ENCODE assay signal across 19 cellular contexts in the genomic region with DNA sequence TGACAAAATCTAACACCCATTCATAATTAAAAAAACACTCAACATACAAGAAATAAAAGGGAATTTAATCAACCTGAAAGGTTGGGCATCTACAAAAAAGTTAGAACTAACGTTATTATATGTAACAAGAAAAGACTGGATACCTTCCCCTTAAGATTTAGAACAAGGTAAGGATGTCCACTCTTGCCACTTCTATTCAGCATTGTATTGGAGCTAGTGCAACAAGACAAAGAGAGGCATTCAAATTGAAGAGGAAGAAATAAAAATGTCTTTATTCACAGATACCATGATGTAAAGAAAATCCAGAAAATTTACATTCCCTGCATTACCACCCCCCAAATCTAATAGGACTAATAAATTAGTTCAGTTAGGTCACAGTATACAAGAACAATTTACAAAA. TPM values are rescaled to one million over a fixed set of nuclear protein-coding genes. Genes with fewer than 3 reads are reported as not detected.
DNase-seq lines count a peak whose midpoint lies in the region; ATAC-seq, FAIRE-seq and TF ChIP-seq lines count a peak whose summit lies in the region.
"Had no signal": no experiment of that assay in that cellular context is flagged by ENCODE, and none has a peak within 500 bp of the region (broad histone marks: within the 10 kb centered on the region; RNA-seq: fewer than 3 reads in every experiment).

No MANE protein-coding gene starts in this region.

- H3K36me3 ChIP-seq in mesenchymal stem cell (ENCODE audit: control insufficient read depth in 1 of 2, insufficient read depth in 2 of 2, low read depth in 1 of 2, low read length in 2 of 2), result peaks cover 3 to 29% of the 10 kb centered on the region in 2 experiments
- H3K36me3 ChIP-seq in ovary, result no peaks in the 10 kb centered on the region

- no peak overlapping the region for H2BK15ac ChIP-seq in mesenchymal stem cell (ENCODE audit: low read depth, poor library complexity, severe bottlenecking)

- WGBS in mesenchymal stem cell, result 100% methylated on average over 1 of the region's 1 CpG
- 88 to 96% (median 92%) methylated on average over 1 of the region's 1 CpG for WGBS in ovary, 3 donors

- no peak overlapping the region for H3K4ac ChIP-seq in mesenchymal stem cell (ENCODE audit: low read depth in 1 of 2, low read length in 2 of 2)

- FAIRE-seq in frontal cortex (lab: Jason Lieb, UNC), result peak; percentile 31
- FAIRE-seq: D721Med, GM12892, GM18507, HepG2 had no signal

- no peak overlapping the region for H4K8ac ChIP-seq in mesenchymal stem cell (ENCODE audit: low read length)

- H2BK120ac ChIP-seq in mesenchymal stem cell (ENCODE audit: low read depth, low read length), result no peak overlapping the region

- no peak overlapping the region for H3K9ac ChIP-seq in mesenchymal stem cell (ENCODE audit: low read length)
- H3K9ac ChIP-seq: GM23248 had no signal

- TF ChIP-seq CTCF in neural crest cell (conservative IDR thresholded peaks at IDR 0.05) (no peak), ovary (IDR thresholded peaks at IDR 0.05) (no peak), mesothelial cell of epicardium (IDR thresholded peaks at IDR 0.05; ENCODE audit: unreplicated experiment) (no peak)

- no peaks in the 10 kb centered on the region for H3K4me1 ChIP-seq in mesenchymal stem cell (ENCODE audit: control insufficient read depth, insufficient read depth, low read depth, low read length)
- no peaks in the 10 kb centered on the region for H3K4me1 ChIP-seq in ovary (ENCODE audit: insufficient read depth)

- H2BK12ac ChIP-seq in mesenchymal stem cell (ENCODE audit: low read length in 2 of 2), result no peak overlapping the region

- H2AFZ ChIP-seq in mesenchymal stem cell (ENCODE audit: low read depth, low read length), result no peak overlapping the region
- H2AFZ ChIP-seq: GM23248 had no signal

- H3K27ac Mint-ChIP-seq in neural crest cell (ENCODE audit: unreplicated experiment) (peak overlapping the region; percentile 5), mesothelial cell of epicardium (no peak overlapping the region)
- H3K27ac Mint-ChIP-seq: CD4-positive, alpha-beta T cell; IgD-negative memory B cell had no signal

- no peak for ATAC-seq in HG03175 (IDR thresholded peaks at IDR 0.05; ENCODE audit: unreplicated experiment)
- ATAC-seq: HepG2 had no signal

- no peak for TF ChIP-seq EP300 in ovary (IDR thresholded peaks at IDR 0.05)

- H3K4me1 Mint-ChIP-seq in neural crest cell (no peaks in the 10 kb centered on the region), mesothelial cell of epicardium (no peaks in the 10 kb centered on the region)
- H3K4me1 Mint-ChIP-seq: IgD-negative memory B cell had no signal

- H3K4me2 ChIP-seq in mesenchymal stem cell (ENCODE audit: low read length, poor library complexity, severe bottlenecking), result no peak overlapping the region

- no peak overlapping the region for H2BK5ac ChIP-seq in mesenchymal stem cell (ENCODE audit: low read depth, low read length, poor library complexity, severe bottlenecking)

- H3K36me3 Mint-ChIP-seq in neural crest cell (ENCODE audit: low read depth), result peaks cover 5% of the 10 kb centered on the region
- peaks cover 21% of the 10 kb centered on the region for H3K36me3 Mint-ChIP-seq in mesothelial cell of epicardium

- no peak overlapping the region for H3K14ac ChIP-seq in mesenchymal stem cell (ENCODE audit: low read length in 2 of 2)

- no peak overlapping the region for H4K91ac ChIP-seq in mesenchymal stem cell (ENCODE audit: low read length)

- no peaks in the 10 kb centered on the region for H3K9me3 Mint-ChIP-seq in neural crest cell
- peaks cover 8% of the 10 kb centered on the region for H3K9me3 Mint-ChIP-seq in mesothelial cell of epicardium
- H3K9me3 Mint-ChIP-seq: CD4-positive, alpha-beta T cell had no signal

- no peak overlapping the region for H3K18ac ChIP-seq in mesenchymal stem cell (ENCODE audit: low read depth in 1 of 2, low read length in 2 of 2)

- in situ Hi-C loops in SK-MEL-5 (cut with HindIII; ENCODE audit: low pct_unique_long_range_greater_than_20kb, low sequenced_read_pairs), result no loop called here

- peaks cover 12% of the 10 kb centered on the region for H3K9me3 ChIP-seq in mesenchymal stem cell (ENCODE audit: control insufficient read depth, low read length)
- no peaks in the 10 kb centered on the region for H3K9me3 ChIP-seq in ovary
- H3K9me3 ChIP-seq: Caco-2 had no signal

- intact Hi-C loops in ovary (cut with DNase I), result no loop called here

- H3K27me3 ChIP-seq in mesenchymal stem cell (ENCODE audit: control insufficient read depth in 1 of 2, insufficient read depth in 1 of 2, low read length in 2 of 2) (no peaks in the 10 kb centered on the region), ovary (no peaks in the 10 kb centered on the region)

- no peak overlapping the region for H3K23ac ChIP-seq in mesenchymal stem cell (ENCODE audit: low read length in 2 of 2)

- H3K27me3 Mint-ChIP-seq in neural crest cell (ENCODE audit: low read depth), result no peaks in the 10 kb centered on the region
- H3K27me3 Mint-ChIP-seq in mesothelial cell of epicardium (ENCODE audit: low read depth), result no peaks in the 10 kb centered on the region
- H3K27me3 Mint-ChIP-seq: CD4-positive, alpha-beta T cell; IgD-negative memory B cell had no signal

- H3K27ac ChIP-seq in mesenchymal stem cell (ENCODE audit: low read length, poor library complexity, severe bottlenecking) (no peak overlapping the region), ovary (no peak overlapping the region)
- H3K27ac ChIP-seq: C4-2B, GM23248 had no signal

- H3K4me3 ChIP-seq in mesenchymal stem cell (ENCODE audit: insufficient read depth in 1 of 2, low read depth in 1 of 2, low read length in 2 of 2) (no peak overlapping the region), ovary (no peak overlapping the region)
- H3K4me3 ChIP-seq: GM23248 had no signal

- peak; percentile 37 for DNase-seq in SK-MEL-5 (ENCODE audit: low read depth, low spot score)
- no peak for DNase-seq in frontal cortex (ENCODE audit: low spot score in 2 of 2)
- no peak for DNase-seq in neural crest cell (ENCODE audit: low read depth, low spot score)
- no peak for DNase-seq in mesenchymal stem cell
- DNase-seq in ovary, result no peak
- DNase-seq in mesothelial cell of epicardium (ENCODE audit: low spot score in 2 of 2, unreplicated experiment in 2 of 2), result no peak
- DNase-seq: ACHN; Caco-2; CD4-positive, alpha-beta T cell; GDM1; GM23248; HCEC 1CT had no signal

- no peaks in the 10 kb centered on the region for H3K79me1 ChIP-seq in mesenchymal stem cell (replicated peaks; ENCODE audit: low read length, poor library complexity, severe bottlenecking)

- H2AK5ac ChIP-seq in mesenchymal stem cell (ENCODE audit: low read length, severe bottlenecking), result no peak overlapping the region

- TF ChIP-seq POLR2A in ovary (IDR thresholded peaks at IDR 0.05), result no peak

- no peak overlapping the region for H3K4me3 Mint-ChIP-seq in neural crest cell
- no peak overlapping the region for H3K4me3 Mint-ChIP-seq in mesothelial cell of epicardium
- H3K4me3 Mint-ChIP-seq: CD4-positive, alpha-beta T cell; IgD-negative memory B cell had no signal

RNA-seq across cellular contexts. Expression of a gene that starts 18.3 kb away (rescaled TPM):
- 13.4 and 16.7 TPM in 2 replicates for total RNA-seq in SK-MEL-5 (2014; rRNA removed; shearing (Covaris generic))
- 12.4 and 17.9 TPM in 2 replicates for polyA plus RNA-seq in SK-MEL-5 (2015; cell fraction: cytosol; rRNA removed)
- 41.3 and 41.6 TPM in 2 replicates for polyA plus RNA-seq in SK-MEL-5 (2015; cell fraction: nucleus; rRNA removed)
- total RNA-seq in frontal cortex (31.4 TPM), neural crest cell (26.8 and 27.2 TPM in 2 replicates), ovary (10 to 100 TPM; 11.7 to 27.8 (median 23.2) TPM), mesothelial cell of epicardium (31.4 to 33.7 TPM (median 31.9 TPM) in 3 replicates)
- polyA plus RNA-seq in mesenchymal stem cell (2013, experiment 1 of 2), result 24.4 TPM
- 24.2 TPM for polyA plus RNA-seq in mesenchymal stem cell (2013, experiment 2 of 2)
- 10 to 100 TPM; 14.4 to 34.8 TPM for polyA plus RNA-seq in ovary

RNA-seq across cellular contexts. Expression of a gene that starts 18.5 kb away (rescaled TPM):
- 41.5 and 41.7 TPM in 2 replicates for total RNA-seq in SK-MEL-5 (2014; rRNA removed; shearing (Covaris generic))
- polyA plus RNA-seq in SK-MEL-5 (2015; cell fraction: cytosol; rRNA removed), result 28.9 and 30.7 TPM in 2 replicates
- polyA plus RNA-seq in SK-MEL-5 (2015; cell fraction: nucleus; rRNA removed), result 34.1 and 41.2 TPM in 2 replicates
- total RNA-seq in frontal cortex (25.7 TPM), neural crest cell (29.1 and 29.3 TPM in 2 replicates), ovary (10 to 100 TPM; 21.6 to 26.9 (median 22.8) TPM), mesothelial cell of epicardium (30.2 to 31.4 TPM (median 30.5 TPM) in 3 replicates)
- 24.0 TPM for polyA plus RNA-seq in mesenchymal stem cell (2013, experiment 1 of 2)
- polyA plus RNA-seq in mesenchymal stem cell (2013, experiment 2 of 2), result 25.3 TPM
- 10 to 100 TPM; 14.7 to 28.2 TPM for polyA plus RNA-seq in ovary
